Comparison of ENCODE assay signal across 20 cellular contexts in genomic region chr4:112916868-112917267, GRCh38.
DNase-seq lines count a peak whose midpoint lies in the region; ATAC-seq and TF ChIP-seq lines count a peak whose summit lies in the region.
"Had no signal": no experiment of that assay in that cellular context is flagged by ENCODE, and none has a peak within 500 bp of the region (broad histone marks: within the 10 kb centered on the region; RNA-seq: fewer than 3 reads in every experiment).

No MANE protein-coding gene starts in this region.

- no peak overlapping the region for H3K4me3 ChIP-seq in astrocyte of the cerebellum (ENCODE audit: low read depth, low read length)
- H3K4me3 ChIP-seq: SJSA1 had no signal

- in situ Hi-C loops in astrocyte of the cerebellum (cut with HindIII; ENCODE audit: low sequenced_read_pairs), result no loop called here

- DNase-seq in A172 (ENCODE audit: low spot score) (peak; percentile 15), HFFc6 (peak; percentile 37), astrocyte of the cerebellum (ENCODE audit: low read depth) (peak; percentile 31), hepatic stellate cell (ENCODE audit: low spot score) (peak; percentile 31), NCI-H510A (lab: John Stamatoyannopoulos, UW) (no peak), NCI-H2081 (lab: John Stamatoyannopoulos, UW) (no peak)
- DNase-seq: 8988T; effector CD8-positive, alpha-beta T cell; KBM-7; midbrain; NCI-H1092; NCI-H748 treated with DMSO at 0.1 percent for 48 hours; T-helper 9 cell had no signal

- H3K27ac Mint-ChIP-seq in HFFc6, result no peak overlapping the region; the same call in 1 of the 2 replicates
- H3K27ac Mint-ChIP-seq: activated T-helper 2 cell treated with anti-CD3 and anti-CD28 coated beads, Interferon-gamma antibody, Interleukin-2, Interleukin-4, amounts not matched to agents 10 μg/mL and 5 μg/mL and 100 μg/mL, durations not matched to agents 14 hours and 24 hours and 36 hours; CD14-positive monocyte had no signal

- no peaks in the 10 kb centered on the region for H3K36me3 Mint-ChIP-seq in HFFc6 (ENCODE audit: low read depth)
- H3K36me3 Mint-ChIP-seq: CD14-positive monocyte had no signal

- no peak overlapping the region for H3K4me3 Mint-ChIP-seq in HFFc6
- H3K4me3 Mint-ChIP-seq: CD14-positive monocyte; central memory CD8-positive, alpha-beta T cell; neural crest cell had no signal

- no peak for TF ChIP-seq CTCF in HFFc6 (IDR thresholded peaks at IDR 0.05)
- no peak for TF ChIP-seq CTCF in astrocyte of the cerebellum (IDR thresholded peaks at IDR 0.05; ENCODE audit: low read depth, low read length, missing control alignments)

- no peaks in the 10 kb centered on the region for H3K27me3 Mint-ChIP-seq in HFFc6 (ENCODE audit: insufficient read depth)
- H3K27me3 Mint-ChIP-seq: central memory CD8-positive, alpha-beta T cell had no signal

- no peaks in the 10 kb centered on the region for H3K9me3 Mint-ChIP-seq in HFFc6
- H3K9me3 Mint-ChIP-seq: activated T-helper 2 cell treated with anti-CD3 and anti-CD28 coated beads, Interferon-gamma antibody, Interleukin-2, Interleukin-4, amounts not matched to agents 10 μg/mL and 5 μg/mL and 100 μg/mL, durations not matched to agents 14 hours and 24 hours and 36 hours; CD14-positive monocyte; central memory CD8-positive, alpha-beta T cell; neural crest cell had no signal

- no peak for ATAC-seq in GM19324 (IDR thresholded peaks at IDR 0.05; ENCODE audit: low FRiP score, unreplicated experiment)
- no peak for ATAC-seq in HG02981 (IDR thresholded peaks at IDR 0.05; ENCODE audit: unreplicated experiment)

- H3K4me1 Mint-ChIP-seq in HFFc6 (ENCODE audit: low read depth), result peaks cover 12% of the 10 kb centered on the region; the same call in 1 of the 2 replicates
- H3K4me1 Mint-ChIP-seq: CD14-positive monocyte; central memory CD8-positive, alpha-beta T cell; neural crest cell had no signal

Comparison
In these comparisons a context has a peak if more than half of its experiments do, and no peak if none do; other contexts are left out.
1. DNase-seq: peak in A172 (single experiment), HFFc6 (single experiment), astrocyte of the cerebellum (single experiment) and hepatic stellate cell (single experiment); none in NCI-H510A (single experiment) and NCI-H2081 (0 of 2).